ENCODE assay signal across 37 cellular contexts in genomic region chr1:75115654-75116053, GRCh38. TPM values are rescaled to one million over a fixed set of nuclear protein-coding genes. Genes with fewer than 3 reads are reported as not detected.
"Had no signal": no experiment of that assay in that cellular context is flagged by ENCODE, and none has a peak within 500 bp of the region (broad histone marks: within the 10 kb centered on the region; RNA-seq: fewer than 3 reads in every experiment).

No MANE protein-coding gene starts in this region.

- ATAC-seq: activated CD8-positive, alpha-beta memory T cell treated with anti-CD3 and anti-CD28 coated beads, Interleukin-2, amount 10 ng/mL, durations not matched to agents 7 days and 5 days; activated naive CD4-positive, alpha-beta T cell treated with anti-CD3 and anti-CD28 coated beads, Interleukin-2, amount 50 U/mL, for 72 hours; activated T-helper 17 cell treated with anti-CD3 and anti-CD28 coated beads, Interleukin-2, amount 50 U/mL, for 72 hours; body of pancreas; Right ventricle myocardium inferior; SK-N-SH treated with all-trans-retinoic acid at 6 μM for 48 hours; T-cell had no signal

- DNase-seq: activated CD4-positive, alpha-beta memory T cell treated with anti-CD3 and anti-CD28 coated beads, Interleukin-2, amount 10 ng/mL, durations not matched to agents 7 days and 5 days; activated CD4-positive, alpha-beta T cell treated with anti-CD3 and anti-CD28 coated beads for 1 hour; activated CD4-positive, alpha-beta T cell treated with anti-CD3 and anti-CD28 coated beads for 48 hours; activated CD4-positive, CD25-positive, alpha-beta regulatory T cell; activated CD8-positive, alpha-beta memory T cell treated with anti-CD3 and anti-CD28 coated beads for 24 hours; activated CD8-positive, alpha-beta memory T cell treated with anti-CD3 and anti-CD28 coated beads, Interleukin-2, amount 10 ng/mL, durations not matched to agents 7 days and 5 days; activated CD8-positive, alpha-beta memory T cell treated with anti-CD3 and anti-CD28 coated beads, Interleukin-2, amount 50 U/mL, for 48 hours; activated effector memory CD4-positive, alpha-beta T cell treated with anti-CD3 and anti-CD28 coated beads, Interleukin-2, amount 50 U/mL, for 16 hours; activated naive CD4-positive, alpha-beta T cell treated with anti-CD3 and anti-CD28 coated beads for 36 hours; activated T-cell treated with anti-CD3 and anti-CD28 coated beads, Interleukin-2, amount 50 U/mL, for 48 hours; adrenal gland; body of pancreas; cortex of kidney; MM.1S; MV-4-11; NCI-H1092; NCI-H1436 treated with DMSO at 0.1 percent for 48 hours; NCI-H187; NCI-H2029 treated with DMSO at 0.1 percent for 48 hours; NCI-H2107; NCI-H2171; NCI-H510A; NCI-H526; NCI-H748 treated with DMSO at 0.1 percent for 48 hours; NK-92 treated with Interleukin-12 subunit alpha and Interleukin-12 subunit beta, amount 100 ng/mL, for 24 hours; PC-9; SIG-M5; T-cell; T-helper 2 cell; T-helper 9 cell; WERI-Rb-1 had no signal

- H3K36me3 Mint-ChIP-seq: activated CD8-positive, alpha-beta memory T cell treated with anti-CD3 and anti-CD28 coated beads, Interleukin-2, amount 10 ng/mL, durations not matched to agents 7 days and 5 days; T-cell had no signal

- H3K4me1 Mint-ChIP-seq: activated CD4-positive, alpha-beta memory T cell treated with anti-CD3 and anti-CD28 coated beads, Interleukin-2, amount 10 ng/mL, durations not matched to agents 7 days and 5 days; activated CD8-positive, alpha-beta memory T cell treated with anti-CD3 and anti-CD28 coated beads, Interleukin-2, amount 10 ng/mL, durations not matched to agents 7 days and 5 days; activated T-helper 17 cell treated with anti-CD3 and anti-CD28 coated beads, Interleukin-2, amount 50 U/mL, for 72 hours; T-cell had no signal

- H3K27me3 Mint-ChIP-seq: activated CD4-positive, alpha-beta memory T cell treated with anti-CD3 and anti-CD28 coated beads, Interleukin-2, amount 10 ng/mL, durations not matched to agents 7 days and 5 days; activated CD8-positive, alpha-beta memory T cell treated with anti-CD3 and anti-CD28 coated beads, Interleukin-2, amount 10 ng/mL, durations not matched to agents 7 days and 5 days; activated T-helper 17 cell treated with anti-CD3 and anti-CD28 coated beads, Interleukin-2, amount 50 U/mL, for 72 hours had no signal

- H3K4me3 Mint-ChIP-seq: activated CD4-positive, alpha-beta memory T cell treated with anti-CD3 and anti-CD28 coated beads, Interleukin-2, amount 10 ng/mL, durations not matched to agents 7 days and 5 days; activated CD8-positive, alpha-beta memory T cell treated with anti-CD3 and anti-CD28 coated beads, Interleukin-2, amount 10 ng/mL, durations not matched to agents 7 days and 5 days; activated naive CD4-positive, alpha-beta T cell treated with anti-CD3 and anti-CD28 coated beads for 36 hours; activated T-helper 17 cell treated with anti-CD3 and anti-CD28 coated beads, Interleukin-2, amount 50 U/mL, for 72 hours; T-cell had no signal

- H3K27ac Mint-ChIP-seq: activated CD4-positive, alpha-beta memory T cell treated with anti-CD3 and anti-CD28 coated beads, Interleukin-2, amount 10 ng/mL, durations not matched to agents 7 days and 5 days; activated CD8-positive, alpha-beta memory T cell treated with anti-CD3 and anti-CD28 coated beads, Interleukin-2, amount 10 ng/mL, durations not matched to agents 7 days and 5 days; activated naive CD4-positive, alpha-beta T cell treated with anti-CD3 and anti-CD28 coated beads for 36 hours; activated naive CD4-positive, alpha-beta T cell treated with anti-CD3 and anti-CD28 coated beads, Interleukin-2, amount 50 U/mL, for 72 hours; activated T-helper 17 cell treated with anti-CD3 and anti-CD28 coated beads, Interleukin-2, amount 50 U/mL, for 72 hours; T-cell had no signal

- H3K9me3 Mint-ChIP-seq: activated CD4-positive, alpha-beta memory T cell treated with anti-CD3 and anti-CD28 coated beads, Interleukin-2, amount 10 ng/mL, durations not matched to agents 7 days and 5 days; activated naive CD4-positive, alpha-beta T cell treated with anti-CD3 and anti-CD28 coated beads for 36 hours; activated T-helper 17 cell treated with anti-CD3 and anti-CD28 coated beads, Interleukin-2, amount 50 U/mL, for 72 hours had no signal

RNA-seq across cellular contexts. Expression of gene LHX8, which starts 18.5 kb away (rescaled TPM):
- total RNA-seq: activated CD4-positive, alpha-beta memory T cell treated with anti-CD3 and anti-CD28 coated beads, Interleukin-2, amount 10 ng/mL, durations not matched to agents 7 days and 5 days; activated CD8-positive, alpha-beta memory T cell treated with anti-CD3 and anti-CD28 coated beads, Interleukin-2, amount 10 ng/mL, durations not matched to agents 7 days and 5 days; activated naive CD4-positive, alpha-beta T cell treated with anti-CD3 and anti-CD28 coated beads for 36 hours; activated naive CD4-positive, alpha-beta T cell treated with anti-CD3 and anti-CD28 coated beads, Interleukin-2, amount 50 U/mL, for 72 hours; activated T-helper 17 cell treated with anti-CD3 and anti-CD28 coated beads, Interleukin-2, amount 50 U/mL, for 72 hours; adrenal gland; body of pancreas; breast epithelium; cardiac septum; PC-9; Right ventricle myocardium inferior; T-cell had no signal
